In genomic region chr2:85302106-85302505, GRCh38 we compare ENCODE assay signal across 16 cellular contexts. TPM values are rescaled to one million over a fixed set of nuclear protein-coding genes. Genes with fewer than 3 reads are reported as not detected.
DNase-seq lines count a peak whose midpoint lies in the region; ATAC-seq lines count a peak whose summit lies in the region.
"Had no signal": no experiment of that assay in that cellular context is flagged by ENCODE, and none has a peak within 500 bp of the region (broad histone marks: within the 10 kb centered on the region; RNA-seq: fewer than 3 reads in every experiment).

No MANE protein-coding gene starts in this region.

- ATAC-seq in left ventricle myocardium superior: peak; percentile 44

- DNase-seq in NCI-H2227 (lab: John Stamatoyannopoulos, UW; ENCODE audit: unreplicated experiment): peak; percentile 28
- DNase-seq in NCI-H2227 treated with DMSO at 0.1 percent for 48 hours (lab: John Stamatoyannopoulos, UW): no peak
- peak; percentile 40 for DNase-seq in Ammon's horn (ENCODE audit: low spot score)
- peak; percentile 59 for DNase-seq in SK-N-DZ (ENCODE audit: low spot score)
- DNase-seq in left ventricle myocardium superior: no peak
- no peak for DNase-seq in AG20443 (ENCODE audit: low spot score)
- DNase-seq in DMS 273 treated with DMSO at 0.1 percent for 48 hours (lab: John Stamatoyannopoulos, UW): no peak
- no peak for DNase-seq in DMS114 treated with DMSO at 0.1 percent for 48 hours (lab: John Stamatoyannopoulos, UW; ENCODE audit: unreplicated experiment)
- DNase-seq: C1 segment of cervical spinal cord, Kasumi-1, MM.1S, NCI-H1092 treated with DMSO at 0.1 percent for 48 hours, NCI-H187 treated with DMSO at 0.1 percent for 48 hours, NCI-H526, OCI-M1, SJCRH30 had no signal

- intact Hi-C loops in left ventricle myocardium superior (cut with micrococcal nuclease): no loop called here

RNA-seq across cellular contexts. Expression of gene TGOLN2, which starts 25.7 kb away (rescaled TPM):
- polyA plus RNA-seq in SK-N-DZ (2014; cell fraction: cytosol; rRNA removed): 24.1 and 32.8 TPM in 2 replicates
- 16.1 and 26.4 TPM in 2 replicates for polyA plus RNA-seq in SK-N-DZ (2014; cell fraction: nucleus; rRNA removed)
- 66.9 TPM for total RNA-seq in left ventricle myocardium superior

RNA-seq across cellular contexts. Expression of gene RETSAT, which starts 52.2 kb away (rescaled TPM):
- 15.4 and 17.2 TPM in 2 replicates for polyA plus RNA-seq in SK-N-DZ (2014; cell fraction: cytosol; rRNA removed)
- polyA plus RNA-seq in SK-N-DZ (2014; cell fraction: nucleus; rRNA removed): 23.6 and 31.7 TPM in 2 replicates
- 31.2 TPM for total RNA-seq in left ventricle myocardium superior

RNA-seq across cellular contexts. Expression of gene ELMOD3, which starts 52.5 kb away (rescaled TPM):
- polyA plus RNA-seq in SK-N-DZ (2014; cell fraction: cytosol; rRNA removed): 17.2 and 27.4 TPM in 2 replicates
- 36.9 and 43.4 TPM in 2 replicates for polyA plus RNA-seq in SK-N-DZ (2014; cell fraction: nucleus; rRNA removed)
- total RNA-seq in left ventricle myocardium superior: 10.4 TPM

Comparison
In these comparisons a context has a peak if more than half of its experiments do, and no peak if none do; other contexts are left out.
1. DNase-seq: peak in NCI-H2227 (single experiment), Ammon's horn (single experiment) and SK-N-DZ (single experiment); none in NCI-H2227 treated with DMSO at 0.1 percent for 48 hours (single experiment), left ventricle myocardium superior (single experiment), AG20443 (single experiment), DMS 273 treated with DMSO at 0.1 percent for 48 hours (single experiment) and DMS114 treated with DMSO at 0.1 percent for 48 hours (single experiment).